8 cellular contexts compared by ENCODE assay signal in the genomic region with DNA sequence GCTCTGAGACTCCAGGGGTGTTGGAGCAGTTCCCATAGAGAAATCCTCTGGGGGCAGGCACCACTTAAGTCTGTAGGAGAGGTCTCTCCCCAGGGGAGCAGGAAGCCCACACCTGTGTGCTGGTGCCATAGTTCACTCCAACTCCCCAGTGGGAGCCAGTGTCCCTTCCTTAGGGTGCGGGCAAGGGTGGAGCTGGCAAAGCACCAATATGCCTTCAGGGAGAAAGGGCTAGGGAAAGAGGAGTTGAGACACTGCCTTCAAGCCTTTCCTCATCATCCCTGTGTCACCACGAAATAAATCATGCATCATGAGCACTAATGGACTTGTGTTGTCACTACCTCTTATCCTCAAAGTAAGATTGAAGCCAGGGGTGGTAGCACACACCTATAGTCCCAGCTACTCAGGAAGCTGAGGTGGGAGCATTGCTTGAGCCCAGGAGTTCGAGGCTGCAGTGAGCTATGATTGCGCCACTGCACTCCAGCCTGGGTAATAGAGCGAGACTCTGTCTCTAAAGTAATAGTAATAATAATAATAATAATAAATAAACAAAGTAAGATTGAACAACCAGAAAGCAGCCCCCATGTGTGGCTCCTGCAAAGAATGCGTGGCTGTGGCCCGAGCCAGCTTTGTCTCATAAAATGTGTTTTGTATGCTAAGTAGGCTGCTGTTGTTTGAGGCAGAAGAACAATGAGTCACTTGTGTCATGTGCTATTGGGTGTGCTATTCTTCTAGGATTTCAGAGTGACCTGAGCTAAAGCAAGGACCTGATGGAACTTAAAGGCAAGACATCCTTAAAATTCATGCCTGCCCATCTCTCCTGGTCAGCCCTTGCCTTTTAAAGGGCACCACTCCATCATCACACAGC. TPM values are rescaled to one million over a fixed set of nuclear protein-coding genes. Genes with fewer than 3 reads are reported as not detected.
DNase-seq lines count a peak whose midpoint lies in the region; ATAC-seq and TF ChIP-seq lines count a peak whose summit lies in the region.
"Had no signal": no experiment of that assay in that cellular context is flagged by ENCODE, and none has a peak within 500 bp of the region (broad histone marks: within the 10 kb centered on the region; RNA-seq: fewer than 3 reads in every experiment).

No MANE protein-coding gene starts in this region.

- peak; percentile 29 for DNase-seq in RWPE1 (ENCODE audit: low spot score)
- peak; percentile 30 for DNase-seq in fibroblast of the conjunctiva (ENCODE audit: low read depth)
- DNase-seq in substantia nigra (lab: John Stamatoyannopoulos, UW), result peak in 39 of 49 donors; percentile 16 to 86 (median 51)
- no peak for DNase-seq in CD8-positive, alpha-beta T cell
- DNase-seq: activated CD4-positive, alpha-beta T cell treated with anti-CD3 and anti-CD28 coated beads for 4 hours; stimulated activated naive CD4-positive, alpha-beta T cell had no signal

- H3K4me3 Mint-ChIP-seq in CD8-positive, alpha-beta T cell, result no peak overlapping the region

- CTCF ChIA-PET in RWPE1 (lab: Yijun Ruan, JAX), result interaction anchor here (3.3 kb wide), 1 partner anchor 9 kb away, joined by 15 read pairs; a partner anchor contains a TSS
- CTCF ChIA-PET in CD8-positive, alpha-beta T cell (lab: Charles Lee), result interaction anchor here (1.4 kb wide), 1 partner anchor 10 kb away, joined by 3 read pairs; no protein-coding TSS in a partner anchor

- intact Hi-C loops in CD8-positive, alpha-beta T cell (cut with DNase I, micrococcal nuclease), result no loop called here

- POLR2A ChIA-PET in RWPE1 (lab: Yijun Ruan, JAX; ENCODE audit: low non-redundant PET), result no interaction called here
- POLR2A ChIA-PET in CD8-positive, alpha-beta T cell (lab: Charles Lee), result interaction anchor here (0.6 kb wide), 1 partner anchor 515 kb away, joined by 3 read pairs; no protein-coding TSS in a partner anchor

- H3K27me3 Mint-ChIP-seq in CD8-positive, alpha-beta T cell (ENCODE audit: low read depth), result no peaks in the 10 kb centered on the region

- no peaks in the 10 kb centered on the region for H3K9me3 ChIP-seq in CD8-positive, alpha-beta T cell (ENCODE audit: low read length)

- H3K9me3 Mint-ChIP-seq in CD8-positive, alpha-beta T cell, result no peaks in the 10 kb centered on the region

- 0 out of 2 replicates have a peak overlapping the region, but pooled peaks have one; percentile 7 for H3K27ac ChIP-seq in RWPE1
- H3K27ac ChIP-seq in substantia nigra (ENCODE audit: low read depth, low read length, poor library complexity, severe bottlenecking), result peak overlapping the region; percentile 91
- H3K27ac ChIP-seq in CD8-positive, alpha-beta T cell (ENCODE audit: low read depth, low read length), result no peak overlapping the region

- no peaks in the 10 kb centered on the region for H3K27me3 ChIP-seq in CD8-positive, alpha-beta T cell (ENCODE audit: insufficient read depth, low read length)

- peaks cover 13% of the 10 kb centered on the region for H3K4me1 Mint-ChIP-seq in CD8-positive, alpha-beta T cell (ENCODE audit: low read depth)

- no peaks in the 10 kb centered on the region for H3K36me3 ChIP-seq in CD8-positive, alpha-beta T cell (ENCODE audit: insufficient read depth, low read length)

- H3K4me1 ChIP-seq in CD8-positive, alpha-beta T cell (ENCODE audit: insufficient read depth, low read length), result peaks cover 9% of the 10 kb centered on the region

- no peak overlapping the region for H3K4me3 ChIP-seq in CD8-positive, alpha-beta T cell (ENCODE audit: low read depth, low read length)

- no peak for ATAC-seq in CD8-positive, alpha-beta T cell
- ATAC-seq in HG03520 (IDR thresholded peaks at IDR 0.05; ENCODE audit: unreplicated experiment) (no peak), HG03457 (IDR thresholded peaks at IDR 0.05; ENCODE audit: unreplicated experiment) (no peak)

- H3K27ac Mint-ChIP-seq in CD8-positive, alpha-beta T cell, result no peak overlapping the region

- H3K36me3 Mint-ChIP-seq in CD8-positive, alpha-beta T cell, result no peaks in the 10 kb centered on the region

- no peak for TF ChIP-seq CTCF in RWPE1 (conservative IDR thresholded peaks at IDR 0.05; ENCODE audit: low read depth)
- no peak for TF ChIP-seq CTCF in CD8-positive, alpha-beta T cell (IDR thresholded peaks at IDR 0.05)

RNA-seq across cellular contexts. Expression of a gene that starts 6.7 kb away (rescaled TPM):
- total RNA-seq in CD8-positive, alpha-beta T cell, result not detected

RNA-seq across cellular contexts. Expression of a gene that starts 8.7 kb away (rescaled TPM):
- not detected for total RNA-seq in CD8-positive, alpha-beta T cell

RNA-seq across cellular contexts. Expression of a gene that starts 24.3 kb away (rescaled TPM):
- not detected for total RNA-seq in CD8-positive, alpha-beta T cell

RNA-seq across cellular contexts. Expression of a gene that starts 43.5 kb away (rescaled TPM):
- total RNA-seq in CD8-positive, alpha-beta T cell, result not detected

Comparison
In these comparisons a context has a peak if more than half of its experiments do, and no peak if none do; other contexts are left out.
1. DNase-seq: peak in RWPE1 (single experiment), fibroblast of the conjunctiva (single experiment) and substantia nigra (39 of 49); none in CD8-positive, alpha-beta T cell (0 of 7).